ENCODE assay signal across 20 cellular contexts in genomic region chr11:116282481-116282880, GRCh38.
DNase-seq lines count a peak whose midpoint lies in the region; ATAC-seq and TF ChIP-seq lines count a peak whose summit lies in the region.
"Had no signal": no experiment of that assay in that cellular context is flagged by ENCODE, and none has a peak within 500 bp of the region (broad histone marks: within the 10 kb centered on the region; RNA-seq: fewer than 3 reads in every experiment).

No MANE protein-coding gene starts in this region.

- H3K36me3 ChIP-seq in lower lobe of right lung (no peaks in the 10 kb centered on the region), upper lobe of right lung (no peaks in the 10 kb centered on the region)
- H3K36me3 ChIP-seq: BE2C, BLaER1 had no signal

- DNase-seq in MV-4-11 (lab: John Stamatoyannopoulos, UW) (peak; percentile 39), lower lobe of right lung (no peak), upper lobe of right lung (no peak), NCI-H345 treated with DMSO at 0.1 percent for 48 hours (lab: John Stamatoyannopoulos, UW; ENCODE audit: unreplicated experiment) (no peak)
- DNase-seq: 8988T; ACHN; BE2C; C1 segment of cervical spinal cord; CD4-positive, alpha-beta memory T cell; CD4-positive, CD25-positive, alpha-beta regulatory T cell; CD8-positive, alpha-beta memory T cell; DMS 273 treated with DMSO at 0.1 percent for 48 hours; DMS153; DMS79; DND-41; EL; GDM1 had no signal

- TF ChIP-seq CTCF in lower lobe of right lung (IDR thresholded peaks at IDR 0.05) (no peak), upper lobe of right lung (IDR thresholded peaks at IDR 0.05) (no peak)

- no peaks in the 10 kb centered on the region for H3K27me3 ChIP-seq in lower lobe of right lung (ENCODE audit: low read depth)
- H3K27me3 ChIP-seq in upper lobe of right lung: no peaks in the 10 kb centered on the region
- H3K27me3 ChIP-seq: BE2C, BLaER1 had no signal

- H3K4me3 ChIP-seq in lower lobe of right lung (no peak overlapping the region), upper lobe of right lung (no peak overlapping the region)
- H3K4me3 ChIP-seq: BLaER1, GM12878 had no signal

- intact Hi-C loops in lower lobe of right lung (cut with DNase I): no loop called here
- intact Hi-C loops in upper lobe of right lung (cut with DNase I): no loop called here

- H3K27ac ChIP-seq in lower lobe of right lung (no peak overlapping the region), upper lobe of right lung (no peak overlapping the region)
- H3K27ac ChIP-seq: BLaER1 had no signal

- no peaks in the 10 kb centered on the region for H3K4me1 ChIP-seq in lower lobe of right lung
- no peaks in the 10 kb centered on the region for H3K4me1 ChIP-seq in upper lobe of right lung
- H3K4me1 ChIP-seq: BE2C, BLaER1 had no signal

- no peaks in the 10 kb centered on the region for H3K9me3 ChIP-seq in lower lobe of right lung
- no peaks in the 10 kb centered on the region for H3K9me3 ChIP-seq in upper lobe of right lung
- H3K9me3 ChIP-seq: BE2C, BLaER1 had no signal

- ATAC-seq in lower lobe of right lung: peak; percentile 53 to 61
- peak; percentile 61 for ATAC-seq in upper lobe of right lung
- ATAC-seq in GM18907 (IDR thresholded peaks at IDR 0.05; ENCODE audit: unreplicated experiment): no peak
- ATAC-seq: GM12878 had no signal
